22 cellular contexts compared by ENCODE assay signal in the genomic region with DNA sequence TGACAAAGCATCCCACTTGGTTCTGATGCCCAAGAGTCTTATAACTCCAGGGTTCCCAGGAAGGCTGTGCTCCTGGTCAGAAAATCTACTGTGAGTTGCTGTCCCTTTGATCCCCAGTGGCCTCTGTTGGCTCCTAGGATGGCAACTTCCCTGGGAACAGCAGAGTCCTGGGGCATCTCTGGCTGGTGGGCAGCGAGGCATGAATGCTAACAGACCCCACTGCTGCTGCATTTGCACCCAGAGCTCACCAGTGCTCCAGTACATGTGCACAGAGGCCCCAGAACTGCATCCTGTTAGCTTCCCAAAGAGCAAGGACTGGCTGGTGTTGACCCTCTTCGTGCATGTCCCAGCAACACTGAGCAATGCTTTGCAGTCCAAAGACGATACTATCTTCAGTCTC. TPM values are rescaled to one million over a fixed set of nuclear protein-coding genes. Genes with fewer than 3 reads are reported as not detected.
"Had no signal": no experiment of that assay in that cellular context is flagged by ENCODE, and none has a peak within 500 bp of the region (broad histone marks: within the 10 kb centered on the region; RNA-seq: fewer than 3 reads in every experiment).

No MANE protein-coding gene starts in this region.

- H3K9me3 ChIP-seq: MG63, SJSA1 had no signal

- H3K36me3 ChIP-seq: MG63 had no signal

- DNase-seq: KBM-7, MG63, NCI-H1092, NCI-H1105 treated with DMSO at 0.1 percent for 48 hours, NCI-H1417 treated with DMSO at 0.1 percent for 48 hours, NCI-H146, NCI-H1694 treated with DMSO at 0.1 percent for 48 hours, NCI-H1930, NCI-H2081, NCI-H2107, NCI-H2227 treated with DMSO at 0.1 percent for 48 hours, NCI-H524 treated with DMSO at 0.1 percent for 48 hours, NCI-H69, NCI-H774, Right ventricle myocardium superior, RPMI8226, SIG-M5 had no signal

- H3K27me3 ChIP-seq: MG63, SJSA1 had no signal

- H3K4me3 ChIP-seq: MG63, SJSA1, SK-N-MC had no signal

- H3K27ac ChIP-seq: SJSA1, SK-N-MC had no signal

- FAIRE-seq: RCC 7860 had no signal

RNA-seq across cellular contexts. Expression of gene CAV3, which starts 15.7 kb away (rescaled TPM):
- total RNA-seq: HT-29, NCI-H460, SJSA1 had no signal
